8 cellular contexts compared by ENCODE assay signal in genomic region chr7:148700693-148701092, GRCh38. TPM values are rescaled to one million over a fixed set of nuclear protein-coding genes. Genes with fewer than 3 reads are reported as not detected.
A peak's percentile ranks its signal among the peaks of the same experiment; 100 is the strongest.
DNase-seq lines count a peak whose midpoint lies in the region; ATAC-seq, FAIRE-seq and TF ChIP-seq lines count a peak whose summit lies in the region.

No MANE protein-coding gene starts in this region.

- H3K4me3 ChIP-seq in iPS-18c (ENCODE audit: insufficient read depth, low read depth, low read length) = peak overlapping the region; percentile 92

- DNase-seq in Daoy (ENCODE audit: low read depth) (peak; percentile 66), NCI-H82 (lab: John Stamatoyannopoulos, UW) (peak; percentile 83), H54 (ENCODE audit: insufficient read length, low spot score) (no peak), epidermal melanocyte (ENCODE audit: insufficient read length, low spot score) (no peak)
- peak; percentile 45 for DNase-seq in activated naive CD4-positive, alpha-beta T cell treated with Interleukin-2 at 50 U/mL for 16 hours
- peak; percentile 27 to 37 for DNase-seq in stimulated activated CD4-positive, alpha-beta T cell treated with anti-CD3 and anti-CD28 coated beads, Interleukin-2, amount 100 ng/mL, for 48 hours

- no peak for TF ChIP-seq POLR2A in H54 (IDR thresholded peaks at IDR 0.05; ENCODE audit: low read depth, low read length)

- no peak for FAIRE-seq in H54 (lab: Jason Lieb, UNC)

- no peak for ATAC-seq in HG03354 (IDR thresholded peaks at IDR 0.05; ENCODE audit: poor library complexity, severe bottlenecking, unreplicated experiment)

- H3K9me3 ChIP-seq in iPS-18c (ENCODE audit: control insufficient read depth, insufficient read depth, low read length) = no peaks in the 10 kb centered on the region

RNA-seq across cellular contexts. Expression of gene CUL1, which starts 2.0 kb away (rescaled TPM):
- total RNA-seq in Daoy (2014; rRNA removed; shearing (Covaris generic)) = 88.5 and 97.8 TPM in 2 replicates

Comparison
In these comparisons a context has a peak if more than half of its experiments do, and no peak if none do; other contexts are left out.
1. DNase-seq: peak in Daoy (single experiment), NCI-H82 (single experiment), activated naive CD4-positive, alpha-beta T cell treated with Interleukin-2 at 50 U/mL for 16 hours (single experiment) and stimulated activated CD4-positive, alpha-beta T cell treated with anti-CD3 and anti-CD28 coated beads, Interleukin-2, amount 100 ng/mL, for 48 hours (2 of 2); none in H54 (single experiment) and epidermal melanocyte (single experiment).